Comparison of ENCODE assay signal across 1 cellular context in the genomic region with DNA sequence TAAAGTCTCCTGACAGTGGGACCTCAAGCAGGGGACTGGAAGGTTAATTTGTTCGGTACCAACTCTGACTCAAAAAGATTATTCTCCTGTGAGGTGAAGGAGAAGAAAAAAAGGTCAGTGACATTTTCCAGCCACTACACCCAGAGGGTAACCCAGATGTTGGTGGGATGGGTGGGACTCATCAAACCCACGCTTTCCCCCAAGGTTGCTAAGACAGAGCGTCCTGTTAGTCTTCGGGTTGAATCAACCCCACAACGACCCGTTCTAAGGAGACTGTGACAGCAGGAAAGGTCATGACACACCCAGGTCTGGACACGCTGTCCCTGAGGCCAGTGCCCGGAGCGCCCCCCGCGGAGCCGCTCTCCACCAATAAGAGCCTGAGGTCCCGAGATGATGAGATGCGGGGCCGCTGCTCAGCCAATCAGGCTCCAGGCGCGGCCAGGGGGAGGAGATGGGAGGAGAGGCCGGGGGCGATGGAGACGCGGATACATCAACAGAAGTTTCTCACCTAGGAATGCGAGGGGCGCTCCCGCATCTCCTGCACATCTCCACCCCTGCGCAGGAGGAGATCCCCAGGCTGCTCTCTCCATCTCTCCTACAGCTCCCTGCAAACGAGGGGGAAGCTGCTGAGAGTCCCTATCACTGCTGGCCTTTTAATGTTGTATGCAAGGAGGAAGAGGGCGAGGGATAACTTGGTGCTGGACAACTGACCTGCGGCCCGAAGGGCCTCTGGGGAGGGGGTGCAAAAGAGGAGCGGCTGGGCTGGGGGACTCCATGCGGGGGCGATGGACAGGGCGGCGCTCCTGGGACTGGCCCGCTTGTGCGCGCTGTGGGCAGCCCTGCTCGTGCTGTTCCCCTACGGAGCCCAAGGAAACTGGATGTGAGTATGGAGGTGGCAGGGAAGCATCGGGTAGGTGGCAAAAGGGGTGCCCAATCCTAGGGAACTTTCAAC.
A peak's percentile ranks its signal among the peaks of the same experiment; 100 is the strongest.
TF ChIP-seq lines count a peak whose summit lies in the region.

A gene with protein sequence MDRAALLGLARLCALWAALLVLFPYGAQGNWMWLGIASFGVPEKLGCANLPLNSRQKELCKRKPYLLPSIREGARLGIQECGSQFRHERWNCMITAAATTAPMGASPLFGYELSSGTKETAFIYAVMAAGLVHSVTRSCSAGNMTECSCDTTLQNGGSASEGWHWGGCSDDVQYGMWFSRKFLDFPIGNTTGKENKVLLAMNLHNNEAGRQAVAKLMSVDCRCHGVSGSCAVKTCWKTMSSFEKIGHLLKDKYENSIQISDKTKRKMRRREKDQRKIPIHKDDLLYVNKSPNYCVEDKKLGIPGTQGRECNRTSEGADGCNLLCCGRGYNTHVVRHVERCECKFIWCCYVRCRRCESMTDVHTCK (plus strand): TSS at position 493 of the 952 bp plus-strand sequence. CDS start 293 bp downstream, at position 786.

TF ChIP-seq in HCT116, 20 proteins besides CTCF, POLR2A, EP300 and RAD21 (continued from another document):
- TF ChIP-seq, protein P1, sequence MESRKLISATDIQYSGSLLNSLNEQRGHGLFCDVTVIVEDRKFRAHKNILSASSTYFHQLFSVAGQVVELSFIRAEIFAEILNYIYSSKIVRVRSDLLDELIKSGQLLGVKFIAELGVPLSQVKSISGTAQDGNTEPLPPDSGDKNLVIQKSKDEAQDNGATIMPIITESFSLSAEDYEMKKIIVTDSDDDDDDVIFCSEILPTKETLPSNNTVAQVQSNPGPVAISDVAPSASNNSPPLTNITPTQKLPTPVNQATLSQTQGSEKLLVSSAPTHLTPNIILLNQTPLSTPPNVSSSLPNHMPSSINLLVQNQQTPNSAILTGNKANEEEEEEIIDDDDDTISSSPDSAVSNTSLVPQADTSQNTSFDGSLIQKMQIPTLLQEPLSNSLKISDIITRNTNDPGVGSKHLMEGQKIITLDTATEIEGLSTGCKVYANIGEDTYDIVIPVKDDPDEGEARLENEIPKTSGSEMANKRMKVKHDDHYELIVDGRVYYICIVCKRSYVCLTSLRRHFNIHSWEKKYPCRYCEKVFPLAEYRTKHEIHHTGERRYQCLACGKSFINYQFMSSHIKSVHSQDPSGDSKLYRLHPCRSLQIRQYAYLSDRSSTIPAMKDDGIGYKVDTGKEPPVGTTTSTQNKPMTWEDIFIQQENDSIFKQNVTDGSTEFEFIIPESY (IDR thresholded peaks at IDR 0.05; ENCODE audit: extremely low read depth, insufficient replicate concordance, low read length) = no peak
- no peak for TF ChIP-seq CBX3 (IDR thresholded peaks at IDR 0.05; ENCODE audit: low read depth)
- TF ChIP-seq SIN3A (IDR thresholded peaks at IDR 0.05; ENCODE audit: low read depth) = peak; percentile 76
- TF ChIP-seq POLR2AphosphoS5 (IDR thresholded peaks at IDR 0.05; ENCODE audit: low read depth, low read length) = peak; percentile 85
- TF ChIP-seq ZFX (IDR thresholded peaks at IDR 0.05) = no peak
- peak; percentile 77 for TF ChIP-seq SP1 (IDR thresholded peaks at IDR 0.05; ENCODE audit: low read depth)
- no peak for TF ChIP-seq CEBPB (IDR thresholded peaks at IDR 0.05; ENCODE audit: low read depth)
- TF ChIP-seq TCF7L2 (IDR thresholded peaks at IDR 0.05; ENCODE audit: borderline replicate concordance, extremely low read depth, insufficient read depth, insufficient read length) = peak; percentile 72
- no peak for TF ChIP-seq FOSL1 (IDR thresholded peaks at IDR 0.05; ENCODE audit: low read depth)
- no peak for TF ChIP-seq YY1 (IDR thresholded peaks at IDR 0.05; ENCODE audit: extremely low read depth, insufficient replicate concordance, low read depth, low read length)
TF ChIP-seq in HCT116: peak in this region for 6.
